In the genomic region with DNA sequence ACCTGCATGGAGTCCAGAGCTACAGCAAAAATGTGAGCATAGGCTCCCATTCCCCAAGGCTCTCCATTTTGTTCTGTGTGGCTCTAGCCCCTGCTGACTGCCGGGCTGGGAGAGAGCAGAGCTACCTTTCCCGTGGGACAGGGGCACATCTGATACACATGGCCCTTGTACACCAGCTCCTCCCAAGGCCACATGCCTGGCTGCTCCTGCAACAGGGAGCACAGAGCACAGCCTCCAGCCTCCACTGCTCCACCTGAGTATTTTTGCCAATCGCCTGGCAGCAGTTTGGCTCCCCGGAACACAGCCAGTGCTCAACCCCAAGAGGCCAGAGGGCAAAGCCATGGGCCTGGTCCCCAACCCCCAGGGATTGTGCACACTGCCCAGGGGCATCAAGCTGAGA, we compare ENCODE assay signal across 1 cellular context.
TF ChIP-seq lines count a peak whose summit lies in the region.

No MANE protein-coding gene starts in this region.

TF ChIP-seq in HepG2, 621 proteins besides CTCF, POLR2A, EP300 and RAD21 (continued from another document):
- TF ChIP-seq, protein P1, sequence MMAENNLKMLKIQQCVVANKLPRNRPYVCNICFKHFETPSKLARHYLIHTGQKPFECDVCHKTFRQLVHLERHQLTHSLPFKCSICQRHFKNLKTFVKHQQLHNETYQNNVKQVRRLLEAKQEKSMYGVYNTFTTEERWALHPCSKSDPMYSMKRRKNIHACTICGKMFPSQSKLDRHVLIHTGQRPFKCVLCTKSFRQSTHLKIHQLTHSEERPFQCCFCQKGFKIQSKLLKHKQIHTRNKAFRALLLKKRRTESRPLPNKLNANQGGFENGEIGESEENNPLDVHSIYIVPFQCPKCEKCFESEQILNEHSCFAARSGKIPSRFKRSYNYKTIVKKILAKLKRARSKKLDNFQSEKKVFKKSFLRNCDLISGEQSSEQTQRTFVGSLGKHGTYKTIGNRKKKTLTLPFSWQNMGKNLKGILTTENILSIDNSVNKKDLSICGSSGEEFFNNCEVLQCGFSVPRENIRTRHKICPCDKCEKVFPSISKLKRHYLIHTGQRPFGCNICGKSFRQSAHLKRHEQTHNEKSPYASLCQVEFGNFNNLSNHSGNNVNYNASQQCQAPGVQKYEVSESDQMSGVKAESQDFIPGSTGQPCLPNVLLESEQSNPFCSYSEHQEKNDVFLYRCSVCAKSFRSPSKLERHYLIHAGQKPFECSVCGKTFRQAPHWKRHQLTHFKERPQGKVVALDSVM (CRISPR knock-in tag; IDR thresholded peaks at IDR 0.05), result peak; percentile 66
- TF ChIP-seq ZNF263 (CRISPR knock-in tag; IDR thresholded peaks at IDR 0.05) (peak; percentile 85), ZNF496 (CRISPR knock-in tag; IDR thresholded peaks at IDR 0.05; ENCODE audit: insufficient replicate concordance) (no peak), ZNF879 (CRISPR knock-in tag; IDR thresholded peaks at IDR 0.05) (0 out of 2 replicates have a peak, but pooled peaks have one; percentile 34)
